1 cellular context compared by ENCODE assay signal in the genomic region with DNA sequence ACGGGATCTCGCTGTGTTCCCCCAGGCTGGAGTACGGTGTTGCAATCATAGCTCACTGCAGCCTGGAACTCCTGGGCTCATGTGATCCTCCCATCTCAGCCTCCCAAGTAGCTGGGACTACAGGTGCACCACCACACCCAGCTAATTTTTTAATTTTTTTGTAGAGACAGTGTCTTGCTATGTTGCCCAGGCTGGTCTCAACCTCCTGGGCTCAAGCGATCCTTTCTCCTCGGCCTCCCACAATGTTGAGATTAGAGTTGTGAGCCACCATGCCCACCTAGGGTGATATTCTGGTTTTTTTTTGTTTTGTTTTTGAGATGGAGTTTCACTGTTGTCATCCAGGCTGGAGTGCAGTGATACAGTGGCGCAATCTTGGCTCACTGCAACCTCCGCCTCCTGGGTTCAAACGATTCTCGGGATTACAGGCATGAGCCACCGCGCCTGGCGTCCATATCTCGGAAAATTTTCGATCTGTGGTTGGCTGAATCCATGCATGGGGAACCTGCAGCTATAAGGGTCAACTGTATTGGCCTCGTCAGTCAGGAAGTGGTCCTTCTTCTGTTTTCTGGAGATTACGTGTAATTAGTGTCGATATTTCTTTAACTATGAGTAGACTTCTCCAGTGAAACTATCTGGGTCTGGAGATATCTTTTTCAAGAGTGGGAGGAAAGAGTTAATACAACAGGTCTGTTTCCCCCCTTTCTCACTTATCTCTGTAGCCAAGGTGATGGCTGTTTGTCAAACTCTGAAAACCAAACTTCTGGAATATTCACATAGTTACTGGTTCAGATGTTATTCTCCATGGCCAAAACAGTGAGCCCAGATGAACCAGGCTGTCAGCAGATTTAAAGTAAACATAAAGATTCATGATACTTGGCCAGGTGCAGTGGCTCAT.
TF ChIP-seq lines count a peak whose summit lies in the region.

No MANE protein-coding gene starts in this region.

TF ChIP-seq in K562, 482 proteins besides CTCF, POLR2A, EP300 and RAD21 (continued from another document and continues in another):
- TF ChIP-seq KLF1 (tag; IDR thresholded peaks at IDR 0.05) (no peak), KLF10 (CRISPR knock-in tag; IDR thresholded peaks at IDR 0.05) (no peak), TSC22D4 (tag; IDR thresholded peaks at IDR 0.05) (no peak), MCM3 (IDR thresholded peaks at IDR 0.05) (no peak), LEF1 (IDR thresholded peaks at IDR 0.05) (0 out of 2 replicates have a peak, but pooled peaks have one; percentile 47), HNRNPUL1 (IDR thresholded peaks at IDR 0.05; ENCODE audit: low read length) (no peak), FOXA1 (IDR thresholded peaks at IDR 0.05; ENCODE audit: borderline replicate concordance) (no peak), KAT7 (CRISPR knock-in tag; IDR thresholded peaks at IDR 0.05; ENCODE audit: borderline replicate concordance) (no peak), ZKSCAN3 (CRISPR knock-in tag; IDR thresholded peaks at IDR 0.05) (no peak), SIN3A (IDR thresholded peaks at IDR 0.05; ENCODE audit: borderline replicate concordance in 2 of 2, control insufficient read depth in 1 of 2, low read depth in 2 of 2, low read length in 2 of 2) (no peak), ZFP36 (IDR thresholded peaks at IDR 0.05; ENCODE audit: low read depth, low read length, partially characterized antibody) (peak; percentile 49), ZNF583 (CRISPR knock-in tag; IDR thresholded peaks at IDR 0.05) (no peak), CC2D1A (IDR thresholded peaks at IDR 0.05) (peak; percentile 65; the same call in 1 of the 2 replicates), ZKSCAN8 (CRISPR knock-in tag; IDR thresholded peaks at IDR 0.05) (no peak), ZNF384 (IDR thresholded peaks at IDR 0.05; ENCODE audit: low read depth, low read length) (no peak), ZEB2 (IDR thresholded peaks at IDR 0.05) (no peak), CHCHD3 (CRISPR knock-in tag; IDR thresholded peaks at IDR 0.05) (no peak), MAFG (tag; conservative IDR thresholded peaks at IDR 0.05) (no peak), MECOM (CRISPR knock-in tag; IDR thresholded peaks at IDR 0.05) (no peak), STAG1 (CRISPR knock-in tag; IDR thresholded peaks at IDR 0.05; ENCODE audit: borderline replicate concordance) (no peak), ZNF316 (IDR thresholded peaks at IDR 0.05) (no peak), MYBL2 (IDR thresholded peaks at IDR 0.05; ENCODE audit: low read depth) (no peak; the same call in 1 of the 2 replicates), MYBL2 (CRISPR knock-in tag; IDR thresholded peaks at IDR 0.05; ENCODE audit: borderline replicate concordance) (no peak), FOXK1 (CRISPR knock-in tag; IDR thresholded peaks at IDR 0.05; ENCODE audit: borderline replicate concordance) (no peak), ZNF239 (CRISPR knock-in tag; IDR thresholded peaks at IDR 0.05) (no peak), MXI1 (IDR thresholded peaks at IDR 0.05; ENCODE audit: low read depth, low read length) (peak; percentile 85), ZNF57 (CRISPR knock-in tag; IDR thresholded peaks at IDR 0.05) (no peak), CBFA2T3 (IDR thresholded peaks at IDR 0.05) (peak; percentile 97), BMI1 (IDR thresholded peaks at IDR 0.05; ENCODE audit: low read length) (no peak), MEIS2 (IDR thresholded peaks at IDR 0.05; ENCODE audit: partially characterized antibody) (peak; percentile 73), ZNF143 (CRISPR knock-in tag; IDR thresholded peaks at IDR 0.05) (no peak), ZNF77 (CRISPR knock-in tag; IDR thresholded peaks at IDR 0.05) (no peak), ZNF146 (CRISPR knock-in tag; IDR thresholded peaks at IDR 0.05; ENCODE audit: unreplicated experiment) (no peak), SMAD1 (IDR thresholded peaks at IDR 0.05; ENCODE audit: low read depth, low read length, partially characterized antibody) (no peak), DDX20 (tag; IDR thresholded peaks at IDR 0.05; ENCODE audit: low read depth) (no peak), E2F3 (CRISPR knock-in tag; IDR thresholded peaks at IDR 0.05) (no peak), ZKSCAN1 (IDR thresholded peaks at IDR 0.05; ENCODE audit: low read depth, low read length) (no peak), CREBBP (IDR thresholded peaks at IDR 0.05; ENCODE audit: low read depth, low read length) (no peak), RCOR1 (IDR thresholded peaks at IDR 0.05; ENCODE audit: borderline replicate concordance in 1 of 2, low read depth in 2 of 2, low read length in 2 of 2) (peak; percentile 73 to 96; a peak in 3 of 4 replicates), CCNT2 (IDR thresholded peaks at IDR 0.05; ENCODE audit: borderline replicate concordance, extremely low read depth, insufficient read length, low read depth, low read length) (no peak), NR2C2 (CRISPR knock-in tag; IDR thresholded peaks at IDR 0.05) (no peak), NR2C2 (tag; IDR thresholded peaks at IDR 0.05) (peak; percentile 55; the same call in 1 of the 2 replicates), PHB2 (IDR thresholded peaks at IDR 0.05; ENCODE audit: low read depth) (0 out of 2 replicates have a peak, but pooled peaks have one; percentile 49), CBX5 (IDR thresholded peaks at IDR 0.05; ENCODE audit: borderline replicate concordance, low read depth) (no peak), HNRNPL (IDR thresholded peaks at IDR 0.05; ENCODE audit: low read depth, low read length) (no peak), GABPB2 (CRISPR knock-in tag; conservative IDR thresholded peaks at IDR 0.05) (no peak)
- TF ChIP-seq, protein P1, sequence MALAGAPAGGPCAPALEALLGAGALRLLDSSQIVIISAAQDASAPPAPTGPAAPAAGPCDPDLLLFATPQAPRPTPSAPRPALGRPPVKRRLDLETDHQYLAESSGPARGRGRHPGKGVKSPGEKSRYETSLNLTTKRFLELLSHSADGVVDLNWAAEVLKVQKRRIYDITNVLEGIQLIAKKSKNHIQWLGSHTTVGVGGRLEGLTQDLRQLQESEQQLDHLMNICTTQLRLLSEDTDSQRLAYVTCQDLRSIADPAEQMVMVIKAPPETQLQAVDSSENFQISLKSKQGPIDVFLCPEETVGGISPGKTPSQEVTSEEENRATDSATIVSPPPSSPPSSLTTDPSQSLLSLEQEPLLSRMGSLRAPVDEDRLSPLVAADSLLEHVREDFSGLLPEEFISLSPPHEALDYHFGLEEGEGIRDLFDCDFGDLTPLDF (CRISPR knock-in tag; IDR thresholded peaks at IDR 0.05): no peak
- TF ChIP-seq, protein P2, sequence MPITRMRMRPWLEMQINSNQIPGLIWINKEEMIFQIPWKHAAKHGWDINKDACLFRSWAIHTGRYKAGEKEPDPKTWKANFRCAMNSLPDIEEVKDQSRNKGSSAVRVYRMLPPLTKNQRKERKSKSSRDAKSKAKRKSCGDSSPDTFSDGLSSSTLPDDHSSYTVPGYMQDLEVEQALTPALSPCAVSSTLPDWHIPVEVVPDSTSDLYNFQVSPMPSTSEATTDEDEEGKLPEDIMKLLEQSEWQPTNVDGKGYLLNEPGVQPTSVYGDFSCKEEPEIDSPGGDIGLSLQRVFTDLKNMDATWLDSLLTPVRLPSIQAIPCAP (CRISPR knock-in tag; IDR thresholded peaks at IDR 0.05; ENCODE audit: borderline replicate concordance): no peak
- TF ChIP-seq, protein P3, sequence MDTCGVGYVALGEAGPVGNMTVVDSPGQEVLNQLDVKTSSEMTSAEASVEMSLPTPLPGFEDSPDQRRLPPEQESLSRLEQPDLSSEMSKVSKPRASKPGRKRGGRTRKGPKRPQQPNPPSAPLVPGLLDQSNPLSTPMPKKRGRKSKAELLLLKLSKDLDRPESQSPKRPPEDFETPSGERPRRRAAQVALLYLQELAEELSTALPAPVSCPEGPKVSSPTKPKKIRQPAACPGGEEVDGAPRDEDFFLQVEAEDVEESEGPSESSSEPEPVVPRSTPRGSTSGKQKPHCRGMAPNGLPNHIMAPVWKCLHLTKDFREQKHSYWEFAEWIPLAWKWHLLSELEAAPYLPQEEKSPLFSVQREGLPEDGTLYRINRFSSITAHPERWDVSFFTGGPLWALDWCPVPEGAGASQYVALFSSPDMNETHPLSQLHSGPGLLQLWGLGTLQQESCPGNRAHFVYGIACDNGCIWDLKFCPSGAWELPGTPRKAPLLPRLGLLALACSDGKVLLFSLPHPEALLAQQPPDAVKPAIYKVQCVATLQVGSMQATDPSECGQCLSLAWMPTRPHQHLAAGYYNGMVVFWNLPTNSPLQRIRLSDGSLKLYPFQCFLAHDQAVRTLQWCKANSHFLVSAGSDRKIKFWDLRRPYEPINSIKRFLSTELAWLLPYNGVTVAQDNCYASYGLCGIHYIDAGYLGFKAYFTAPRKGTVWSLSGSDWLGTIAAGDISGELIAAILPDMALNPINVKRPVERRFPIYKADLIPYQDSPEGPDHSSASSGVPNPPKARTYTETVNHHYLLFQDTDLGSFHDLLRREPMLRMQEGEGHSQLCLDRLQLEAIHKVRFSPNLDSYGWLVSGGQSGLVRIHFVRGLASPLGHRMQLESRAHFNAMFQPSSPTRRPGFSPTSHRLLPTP (IDR thresholded peaks at IDR 0.05; ENCODE audit: borderline replicate concordance, extremely low read depth, insufficient read length): no peak
- TF ChIP-seq, protein P4, sequence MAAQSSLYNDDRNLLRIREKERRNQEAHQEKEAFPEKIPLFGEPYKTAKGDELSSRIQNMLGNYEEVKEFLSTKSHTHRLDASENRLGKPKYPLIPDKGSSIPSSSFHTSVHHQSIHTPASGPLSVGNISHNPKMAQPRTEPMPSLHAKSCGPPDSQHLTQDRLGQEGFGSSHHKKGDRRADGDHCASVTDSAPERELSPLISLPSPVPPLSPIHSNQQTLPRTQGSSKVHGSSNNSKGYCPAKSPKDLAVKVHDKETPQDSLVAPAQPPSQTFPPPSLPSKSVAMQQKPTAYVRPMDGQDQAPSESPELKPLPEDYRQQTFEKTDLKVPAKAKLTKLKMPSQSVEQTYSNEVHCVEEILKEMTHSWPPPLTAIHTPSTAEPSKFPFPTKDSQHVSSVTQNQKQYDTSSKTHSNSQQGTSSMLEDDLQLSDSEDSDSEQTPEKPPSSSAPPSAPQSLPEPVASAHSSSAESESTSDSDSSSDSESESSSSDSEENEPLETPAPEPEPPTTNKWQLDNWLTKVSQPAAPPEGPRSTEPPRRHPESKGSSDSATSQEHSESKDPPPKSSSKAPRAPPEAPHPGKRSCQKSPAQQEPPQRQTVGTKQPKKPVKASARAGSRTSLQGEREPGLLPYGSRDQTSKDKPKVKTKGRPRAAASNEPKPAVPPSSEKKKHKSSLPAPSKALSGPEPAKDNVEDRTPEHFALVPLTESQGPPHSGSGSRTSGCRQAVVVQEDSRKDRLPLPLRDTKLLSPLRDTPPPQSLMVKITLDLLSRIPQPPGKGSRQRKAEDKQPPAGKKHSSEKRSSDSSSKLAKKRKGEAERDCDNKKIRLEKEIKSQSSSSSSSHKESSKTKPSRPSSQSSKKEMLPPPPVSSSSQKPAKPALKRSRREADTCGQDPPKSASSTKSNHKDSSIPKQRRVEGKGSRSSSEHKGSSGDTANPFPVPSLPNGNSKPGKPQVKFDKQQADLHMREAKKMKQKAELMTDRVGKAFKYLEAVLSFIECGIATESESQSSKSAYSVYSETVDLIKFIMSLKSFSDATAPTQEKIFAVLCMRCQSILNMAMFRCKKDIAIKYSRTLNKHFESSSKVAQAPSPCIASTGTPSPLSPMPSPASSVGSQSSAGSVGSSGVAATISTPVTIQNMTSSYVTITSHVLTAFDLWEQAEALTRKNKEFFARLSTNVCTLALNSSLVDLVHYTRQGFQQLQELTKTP (IDR thresholded peaks at IDR 0.05; ENCODE audit: low read depth in 1 of 2, partially characterized antibody in 2 of 2): peak; percentile 28 to 51
- TF ChIP-seq, protein P5, sequence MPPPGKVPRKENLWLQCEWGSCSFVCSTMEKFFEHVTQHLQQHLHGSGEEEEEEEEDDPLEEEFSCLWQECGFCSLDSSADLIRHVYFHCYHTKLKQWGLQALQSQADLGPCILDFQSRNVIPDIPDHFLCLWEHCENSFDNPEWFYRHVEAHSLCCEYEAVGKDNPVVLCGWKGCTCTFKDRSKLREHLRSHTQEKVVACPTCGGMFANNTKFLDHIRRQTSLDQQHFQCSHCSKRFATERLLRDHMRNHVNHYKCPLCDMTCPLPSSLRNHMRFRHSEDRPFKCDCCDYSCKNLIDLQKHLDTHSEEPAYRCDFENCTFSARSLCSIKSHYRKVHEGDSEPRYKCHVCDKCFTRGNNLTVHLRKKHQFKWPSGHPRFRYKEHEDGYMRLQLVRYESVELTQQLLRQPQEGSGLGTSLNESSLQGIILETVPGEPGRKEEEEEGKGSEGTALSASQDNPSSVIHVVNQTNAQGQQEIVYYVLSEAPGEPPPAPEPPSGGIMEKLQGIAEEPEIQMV (tag; conservative IDR thresholded peaks at IDR 0.05; ENCODE audit: low read depth): no peak
- TF ChIP-seq, protein P6, sequence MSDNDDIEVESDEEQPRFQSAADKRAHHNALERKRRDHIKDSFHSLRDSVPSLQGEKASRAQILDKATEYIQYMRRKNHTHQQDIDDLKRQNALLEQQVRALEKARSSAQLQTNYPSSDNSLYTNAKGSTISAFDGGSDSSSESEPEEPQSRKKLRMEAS (CRISPR knock-in tag; IDR thresholded peaks at IDR 0.05): peak; percentile 43; the same call in 1 of the 2 replicates
- TF ChIP-seq, protein P7, sequence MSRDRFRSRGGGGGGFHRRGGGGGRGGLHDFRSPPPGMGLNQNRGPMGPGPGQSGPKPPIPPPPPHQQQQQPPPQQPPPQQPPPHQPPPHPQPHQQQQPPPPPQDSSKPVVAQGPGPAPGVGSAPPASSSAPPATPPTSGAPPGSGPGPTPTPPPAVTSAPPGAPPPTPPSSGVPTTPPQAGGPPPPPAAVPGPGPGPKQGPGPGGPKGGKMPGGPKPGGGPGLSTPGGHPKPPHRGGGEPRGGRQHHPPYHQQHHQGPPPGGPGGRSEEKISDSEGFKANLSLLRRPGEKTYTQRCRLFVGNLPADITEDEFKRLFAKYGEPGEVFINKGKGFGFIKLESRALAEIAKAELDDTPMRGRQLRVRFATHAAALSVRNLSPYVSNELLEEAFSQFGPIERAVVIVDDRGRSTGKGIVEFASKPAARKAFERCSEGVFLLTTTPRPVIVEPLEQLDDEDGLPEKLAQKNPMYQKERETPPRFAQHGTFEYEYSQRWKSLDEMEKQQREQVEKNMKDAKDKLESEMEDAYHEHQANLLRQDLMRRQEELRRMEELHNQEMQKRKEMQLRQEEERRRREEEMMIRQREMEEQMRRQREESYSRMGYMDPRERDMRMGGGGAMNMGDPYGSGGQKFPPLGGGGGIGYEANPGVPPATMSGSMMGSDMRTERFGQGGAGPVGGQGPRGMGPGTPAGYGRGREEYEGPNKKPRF (IDR thresholded peaks at IDR 0.05; ENCODE audit: low read depth, low read length): no peak
- TF ChIP-seq, protein P8, sequence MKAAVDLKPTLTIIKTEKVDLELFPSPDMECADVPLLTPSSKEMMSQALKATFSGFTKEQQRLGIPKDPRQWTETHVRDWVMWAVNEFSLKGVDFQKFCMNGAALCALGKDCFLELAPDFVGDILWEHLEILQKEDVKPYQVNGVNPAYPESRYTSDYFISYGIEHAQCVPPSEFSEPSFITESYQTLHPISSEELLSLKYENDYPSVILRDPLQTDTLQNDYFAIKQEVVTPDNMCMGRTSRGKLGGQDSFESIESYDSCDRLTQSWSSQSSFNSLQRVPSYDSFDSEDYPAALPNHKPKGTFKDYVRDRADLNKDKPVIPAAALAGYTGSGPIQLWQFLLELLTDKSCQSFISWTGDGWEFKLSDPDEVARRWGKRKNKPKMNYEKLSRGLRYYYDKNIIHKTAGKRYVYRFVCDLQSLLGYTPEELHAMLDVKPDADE (conservative IDR thresholded peaks at IDR 0.05; ENCODE audit: control insufficient read depth, low read depth, low read length): no peak
- TF ChIP-seq, protein P9, sequence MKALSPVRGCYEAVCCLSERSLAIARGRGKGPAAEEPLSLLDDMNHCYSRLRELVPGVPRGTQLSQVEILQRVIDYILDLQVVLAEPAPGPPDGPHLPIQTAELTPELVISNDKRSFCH (CRISPR knock-in tag; IDR thresholded peaks at IDR 0.05): no peak
- TF ChIP-seq, protein P9 (tag; IDR thresholded peaks at IDR 0.05): peak; percentile 80
